In genomic region chr2:54770676-54771075, GRCh38 we compare ENCODE assay signal across 20 cellular contexts. TPM values are rescaled to one million over a fixed set of nuclear protein-coding genes. Genes with fewer than 3 reads are reported as not detected.
"Had no signal": no experiment of that assay in that cellular context is flagged by ENCODE, and none has a peak within 500 bp of the region (broad histone marks: within the 10 kb centered on the region; RNA-seq: fewer than 3 reads in every experiment).

No MANE protein-coding gene starts in this region.

- ATAC-seq: activated CD4-positive, alpha-beta T cell treated with anti-CD3 and anti-CD28 coated beads for 36 hours; activated CD8-positive, alpha-beta T cell treated with anti-CD3 and anti-CD28 coated beads for 36 hours; body of pancreas; mucosa of descending colon; naive thymus-derived CD4-positive, alpha-beta T cell; stimulated activated naive CD8-positive, alpha-beta T cell treated with anti-CD3 and anti-CD28 coated beads, Interleukin-15, amount 100 ng/mL, for 72 hours; WTC11 had no signal

- H3K4me1 ChIP-seq: body of pancreas, neural progenitor cell, right atrium auricular region, transverse colon had no signal

- H3K27ac ChIP-seq: body of pancreas, dorsolateral prefrontal cortex, neural progenitor cell, right atrium auricular region, suprapubic skin, transverse colon had no signal

- FAIRE-seq: colon had no signal

- H3K4me3 ChIP-seq: body of pancreas, dorsolateral prefrontal cortex, mucosa of descending colon, neural progenitor cell, right atrium auricular region, suprapubic skin, transverse colon had no signal

- DNase-seq: activated CD4-positive, alpha-beta T cell treated with anti-CD3 and anti-CD28 coated beads for 36 hours; activated CD8-positive, alpha-beta T cell treated with anti-CD3 and anti-CD28 coated beads for 36 hours; activated naive CD4-positive, alpha-beta T cell treated with Interleukin-2 at 50 U/mL for 16 hours; activated naive CD8-positive, alpha-beta T cell treated with anti-CD3 and anti-CD28 coated beads, Interleukin-2, amount 10 ng/mL, durations not matched to agents 7 days and 5 days; activated T-cell treated with anti-CD3 and anti-CD28 coated beads, Interleukin-2, amount 50 U/mL, for 1 hour; amygdala; body of pancreas; central memory CD4-positive, alpha-beta T cell; dorsolateral prefrontal cortex; immature natural killer cell; mucosa of descending colon; naive thymus-derived CD4-positive, alpha-beta T cell; stimulated activated CD4-positive, alpha-beta T cell treated with anti-CD3 and anti-CD28 coated beads, Interleukin-2, amount 100 ng/mL, for 24 hours; stimulated activated naive CD8-positive, alpha-beta T cell treated with anti-CD3 and anti-CD28 coated beads, Interleukin-15, amount 100 ng/mL, for 72 hours; transverse colon had no signal

- H3K36me3 ChIP-seq: neural progenitor cell, right atrium auricular region, suprapubic skin, transverse colon had no signal

- H3K27me3 ChIP-seq: body of pancreas, dorsolateral prefrontal cortex, neural progenitor cell, right atrium auricular region, suprapubic skin, transverse colon had no signal

RNA-seq across cellular contexts. Expression of gene EML6, which starts 47.2 kb away (rescaled TPM):
- polyA plus RNA-seq: naive thymus-derived CD4-positive, alpha-beta T cell had no signal
